20 cellular contexts compared by ENCODE assay signal in genomic region chr5:72441094-72441723, GRCh38.
DNase-seq lines count a peak whose midpoint lies in the region; FAIRE-seq and TF ChIP-seq lines count a peak whose summit lies in the region.
"Had no signal": no experiment of that assay in that cellular context is flagged by ENCODE, and none has a peak within 500 bp of the region (broad histone marks: within the 10 kb centered on the region; RNA-seq: fewer than 3 reads in every experiment).

No MANE protein-coding gene starts in this region.

- FAIRE-seq in GM18507 (lab: Jason Lieb, UNC) (peak; percentile 70), small intestine (lab: Jason Lieb, UNC) (no peak)
- FAIRE-seq: G401.6 had no signal

- no peaks in the 10 kb centered on the region for H3K9me3 Mint-ChIP-seq in activated naive CD4-positive, alpha-beta T cell treated with anti-CD3 and anti-CD28 coated beads, Interleukin-2, amount 10 ng/mL, durations not matched to agents 7 days and 5 days
- H3K9me3 Mint-ChIP-seq: activated naive CD8-positive, alpha-beta T cell treated with anti-CD3 and anti-CD28 coated beads, Interleukin-2, amount 10 ng/mL, durations not matched to agents 7 days and 5 days had no signal

- H3K9me3 ChIP-seq in fibroblast of lung (ENCODE audit: control insufficient read depth, insufficient read depth, low read depth, low read length) (no peaks in the 10 kb centered on the region), small intestine (ENCODE audit: control insufficient read depth, low read depth) (no peaks in the 10 kb centered on the region)

- CTCF ChIA-PET in activated naive CD4-positive, alpha-beta T cell treated with anti-CD3 and anti-CD28 coated beads, Interleukin-2, amount 10 ng/mL, durations not matched to agents 7 days and 5 days (lab: Charles Lee) = no interaction called here

- H3K36me3 ChIP-seq in fibroblast of lung (ENCODE audit: control insufficient read depth, insufficient read depth, low read length) = no peaks in the 10 kb centered on the region
- H3K36me3 ChIP-seq in small intestine (ENCODE audit: control insufficient read depth in 2 of 2, insufficient read depth in 2 of 2, low read length in 2 of 2) = no peaks in the 10 kb centered on the region
- H3K36me3 ChIP-seq: WERI-Rb-1 had no signal

- peaks cover 9% of the 10 kb centered on the region for H3K4me1 ChIP-seq in fibroblast of lung (ENCODE audit: control insufficient read depth, extremely low read depth, insufficient read depth, low read length)
- no peaks in the 10 kb centered on the region for H3K4me1 ChIP-seq in small intestine (ENCODE audit: control insufficient read depth in 2 of 2, insufficient read depth in 1 of 2, low read depth in 1 of 2, low read length in 1 of 2)

- H3K27me3 Mint-ChIP-seq in activated naive CD4-positive, alpha-beta T cell treated with anti-CD3 and anti-CD28 coated beads, Interleukin-2, amount 10 ng/mL, durations not matched to agents 7 days and 5 days = peaks cover 4% of the 10 kb centered on the region
- H3K27me3 Mint-ChIP-seq: activated naive CD8-positive, alpha-beta T cell treated with anti-CD3 and anti-CD28 coated beads, Interleukin-2, amount 10 ng/mL, durations not matched to agents 7 days and 5 days had no signal

- H3K27ac ChIP-seq in fibroblast of lung (ENCODE audit: insufficient read depth, low read length) = peak overlapping the region; percentile 89
- peak overlapping the region in 18 of 21 experiments; percentile 8 to 86 (median 68) for H3K27ac ChIP-seq in skin epidermis
- H3K27ac ChIP-seq in small intestine (ENCODE audit: low read depth in 1 of 2, low read length in 1 of 2) = no peak overlapping the region
- H3K27ac ChIP-seq: hepatocyte, WERI-Rb-1 had no signal

- no peak overlapping the region for H2AFZ ChIP-seq in fibroblast of lung (ENCODE audit: low read length)
- H2AFZ ChIP-seq: hepatocyte had no signal

- H3K4me1 Mint-ChIP-seq in activated naive CD4-positive, alpha-beta T cell treated with anti-CD3 and anti-CD28 coated beads, Interleukin-2, amount 10 ng/mL, durations not matched to agents 7 days and 5 days = no peaks in the 10 kb centered on the region
- H3K4me1 Mint-ChIP-seq: activated naive CD8-positive, alpha-beta T cell treated with anti-CD3 and anti-CD28 coated beads, Interleukin-2, amount 10 ng/mL, durations not matched to agents 7 days and 5 days; CD4-positive, CD25-positive, alpha-beta regulatory T cell had no signal

- 86 to 88% (median 87%) methylated on average over 4 of the region's 4 CpGs for WGBS in small intestine, 3 donors

- H3K36me3 Mint-ChIP-seq in activated naive CD4-positive, alpha-beta T cell treated with anti-CD3 and anti-CD28 coated beads, Interleukin-2, amount 10 ng/mL, durations not matched to agents 7 days and 5 days = no peaks in the 10 kb centered on the region
- H3K36me3 Mint-ChIP-seq: activated naive CD8-positive, alpha-beta T cell treated with anti-CD3 and anti-CD28 coated beads, Interleukin-2, amount 10 ng/mL, durations not matched to agents 7 days and 5 days; CD4-positive, CD25-positive, alpha-beta regulatory T cell had no signal

- H3K9ac ChIP-seq in fibroblast of lung (ENCODE audit: insufficient read depth, low read length) = no peak overlapping the region

- no peak for TF ChIP-seq CTCF in fibroblast of lung (conservative IDR thresholded peaks at IDR 0.05 in 1 of 2, IDR thresholded peaks at IDR 0.05 in 1 of 2; ENCODE audit: low read depth in 1 of 2, low read length in 2 of 2)

- no peak for DNase-seq in GM18507 (ENCODE audit: extremely low spot score, insufficient read length, low read depth)
- peak; percentile 22 for DNase-seq in RPMI8226
- peak in 1 of 2 donors; percentile 55 for DNase-seq in fibroblast of lung (ENCODE audit: low read depth in 2 of 2)
- no peak for DNase-seq in activated naive CD4-positive, alpha-beta T cell treated with anti-CD3 and anti-CD28 coated beads, Interleukin-2, amount 10 ng/mL, durations not matched to agents 7 days and 5 days
- DNase-seq in activated CD4-positive, alpha-beta T cell treated with anti-CD3 and anti-CD28 coated beads for 48 hours = no peak
- no peak for DNase-seq in small intestine
- DNase-seq in GDM1 (lab: John Stamatoyannopoulos, UW) = no peak
- DNase-seq: activated CD8-positive, alpha-beta memory T cell treated with anti-CD3 and anti-CD28 coated beads, Interleukin-2, amount 50 U/mL, for 48 hours; activated naive CD8-positive, alpha-beta T cell treated with anti-CD3 and anti-CD28 coated beads, Interleukin-2, amount 10 ng/mL, durations not matched to agents 7 days and 5 days; CD4-positive, CD25-positive, alpha-beta regulatory T cell; KG1; NCI-H1930; NCI-H774; nucleus accumbens; stimulated activated CD4-positive, alpha-beta T cell treated with anti-CD3 and anti-CD28 coated beads, Interleukin-1b, Interleukin-23, amount 100 ng/mL, for 48 hours; WERI-Rb-1 had no signal

- no peaks in the 10 kb centered on the region for H3K79me2 ChIP-seq in fibroblast of lung (ENCODE audit: control insufficient read depth, insufficient read depth, low read length)
- H3K79me2 ChIP-seq: hepatocyte had no signal

- no peak overlapping the region for H3K27ac Mint-ChIP-seq in activated naive CD4-positive, alpha-beta T cell treated with anti-CD3 and anti-CD28 coated beads, Interleukin-2, amount 10 ng/mL, durations not matched to agents 7 days and 5 days
- H3K27ac Mint-ChIP-seq: activated naive CD8-positive, alpha-beta T cell treated with anti-CD3 and anti-CD28 coated beads, Interleukin-2, amount 10 ng/mL, durations not matched to agents 7 days and 5 days; CD4-positive, CD25-positive, alpha-beta regulatory T cell had no signal

- no peaks in the 10 kb centered on the region for H3K27me3 ChIP-seq in fibroblast of lung (ENCODE audit: control insufficient read depth, insufficient read depth, low read length)
- no peaks in the 10 kb centered on the region for H3K27me3 ChIP-seq in small intestine (ENCODE audit: control insufficient read depth in 2 of 2, insufficient read depth in 2 of 2, low read length in 2 of 2)
- H3K27me3 ChIP-seq: hepatocyte had no signal

- no peaks in the 10 kb centered on the region for H4K20me1 ChIP-seq in fibroblast of lung (ENCODE audit: control insufficient read depth, extremely low read depth, insufficient read depth, low read length)

- H3K4me3 ChIP-seq in fibroblast of lung (replicated peaks in 1 of 4; ENCODE audit: control extremely low read depth in 1 of 4, insufficient read depth in 1 of 4, low read depth in 3 of 4, low read length in 4 of 4) (no peak overlapping the region), skin epidermis (no peak overlapping the region), small intestine (ENCODE audit: low read depth in 1 of 2, low read length in 2 of 2) (no peak overlapping the region)
- H3K4me3 ChIP-seq: hepatocyte, lung had no signal

- H3K4me2 ChIP-seq in fibroblast of lung (ENCODE audit: extremely low read depth, insufficient read depth, low read length) = no peak overlapping the region
- H3K4me2 ChIP-seq: hepatocyte had no signal

- no peak overlapping the region for H3K4me3 Mint-ChIP-seq in activated naive CD4-positive, alpha-beta T cell treated with anti-CD3 and anti-CD28 coated beads, Interleukin-2, amount 10 ng/mL, durations not matched to agents 7 days and 5 days
- H3K4me3 Mint-ChIP-seq: activated naive CD8-positive, alpha-beta T cell treated with anti-CD3 and anti-CD28 coated beads, Interleukin-2, amount 10 ng/mL, durations not matched to agents 7 days and 5 days; CD4-positive, CD25-positive, alpha-beta regulatory T cell had no signal

Comparison
In these comparisons a context has a peak if more than half of its experiments do, and no peak if none do; other contexts are left out.
1. H3K27ac ChIP-seq: peak in fibroblast of lung (single experiment) and skin epidermis (18 of 21); none in small intestine (0 of 2).